ENCODE assay signal across 10 cellular contexts in the genomic region with DNA sequence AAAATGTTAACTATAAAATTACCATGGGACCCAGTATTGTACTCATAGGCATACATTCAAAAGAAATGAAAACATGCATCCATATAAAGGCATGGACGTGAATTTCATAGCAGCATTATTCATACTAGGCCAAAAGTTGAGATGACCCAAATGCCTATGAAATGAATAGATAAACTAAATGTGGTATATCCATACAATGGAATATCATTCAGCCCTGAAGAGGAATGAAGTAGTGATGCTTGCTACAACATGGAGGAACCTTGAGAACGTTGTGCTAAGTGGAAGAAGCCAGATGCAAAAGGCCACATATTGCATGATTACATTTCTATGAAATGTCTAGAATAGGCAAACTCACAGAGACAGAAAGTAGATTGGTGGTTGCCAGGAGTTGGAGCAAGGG.
"Had no signal": no experiment of that assay in that cellular context is flagged by ENCODE, and none has a peak within 500 bp of the region (broad histone marks: within the 10 kb centered on the region; RNA-seq: fewer than 3 reads in every experiment).

No MANE protein-coding gene starts in this region.

- H3K27ac ChIP-seq: KMS-11 had no signal

- DNase-seq: GM23248, GOT3, H9, HCEC 1CT, IMR-90, Karpas-422, KBM-7 had no signal

- H3K27ac Mint-ChIP-seq: H9 had no signal

- H3K4me3 ChIP-seq: GM23248 had no signal

- H2AFZ ChIP-seq: GM23248 had no signal

- FAIRE-seq: H54, HTR-8/SVneo had no signal

- H3K4me2 ChIP-seq: KMS-11 had no signal

- H3K9ac ChIP-seq: GM23248, KMS-11 had no signal
